10 cellular contexts compared by ENCODE assay signal in the genomic region with DNA sequence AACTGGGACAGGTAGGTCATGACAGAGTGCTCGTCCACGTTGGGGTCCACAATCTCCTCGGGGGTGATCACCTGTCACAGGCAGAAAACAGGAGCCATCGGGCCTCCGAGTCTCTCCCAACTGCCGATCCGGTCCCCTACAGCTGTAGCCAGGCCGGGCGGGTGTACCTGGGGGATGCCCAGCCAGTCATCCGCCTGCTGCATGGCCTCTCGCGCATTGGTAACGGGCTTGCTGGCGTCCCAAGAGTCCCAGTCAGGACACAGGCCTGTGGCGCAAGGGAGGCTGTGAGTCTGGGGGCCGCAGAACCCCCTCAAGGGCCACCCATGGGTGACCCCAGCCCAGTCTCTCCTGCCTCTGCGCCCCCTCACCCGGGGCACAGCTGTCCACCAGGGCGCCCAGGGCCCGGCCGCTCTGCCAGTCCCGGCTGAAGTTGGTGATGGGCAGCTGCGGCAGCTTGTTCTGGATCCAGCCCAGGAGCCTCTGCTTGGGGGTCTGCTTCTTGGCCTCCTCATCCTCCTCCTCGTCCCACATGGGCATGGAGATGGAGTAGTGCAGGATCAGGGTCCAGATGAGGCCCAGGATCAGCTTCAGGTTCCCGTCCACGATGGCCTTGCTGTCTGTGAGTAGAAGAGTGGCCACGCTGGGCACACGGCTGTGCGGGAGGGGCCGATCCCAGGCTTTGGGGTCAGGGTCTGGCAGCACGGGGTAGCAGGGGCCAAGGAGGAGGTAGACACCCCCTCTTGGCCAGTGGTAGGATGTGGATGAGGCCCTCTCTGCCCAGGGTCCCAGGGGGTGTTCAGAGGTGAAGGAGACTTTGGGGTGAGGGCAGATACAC. TPM values are rescaled to one million over a fixed set of nuclear protein-coding genes. Genes with fewer than 3 reads are reported as not detected.
DNase-seq lines count a peak whose midpoint lies in the region; ATAC-seq and TF ChIP-seq lines count a peak whose summit lies in the region.
"Had no signal": no experiment of that assay in that cellular context is flagged by ENCODE, and none has a peak within 500 bp of the region (broad histone marks: within the 10 kb centered on the region; RNA-seq: fewer than 3 reads in every experiment).

No MANE protein-coding gene starts in this region.

- no peaks in the 10 kb centered on the region for H3K9me3 Mint-ChIP-seq in central memory CD8-positive, alpha-beta T cell
- no peaks in the 10 kb centered on the region for H3K9me3 Mint-ChIP-seq in naive thymus-derived CD4-positive, alpha-beta T cell

- H3K9me3 ChIP-seq in left ventricle myocardium inferior (replicated peaks): no peaks in the 10 kb centered on the region
- H3K9me3 ChIP-seq in naive thymus-derived CD4-positive, alpha-beta T cell (ENCODE audit: control insufficient read depth in 2 of 3, low read length in 3 of 3): no peaks in the 10 kb centered on the region
- no peaks in the 10 kb centered on the region for H3K9me3 ChIP-seq in vagina

- peak overlapping the region; percentile 88 for H3K4me3 Mint-ChIP-seq in central memory CD8-positive, alpha-beta T cell
- H3K4me3 Mint-ChIP-seq in naive thymus-derived CD4-positive, alpha-beta T cell: peak overlapping the region; percentile 77 to 98 (median 86)

- DNase-seq in left ventricle myocardium inferior (no peak), Right ventricle myocardium inferior (ENCODE audit: missing footprints) (no peak), vagina (ENCODE audit: extremely low spot score in 2 of 2) (no peak), NCI-H2107 (lab: John Stamatoyannopoulos, UW) (no peak), posterior vena cava (ENCODE audit: low spot score) (no peak), hippocampal formation (lab: John Stamatoyannopoulos, UW) (no peak)
- DNase-seq in central memory CD8-positive, alpha-beta T cell (ENCODE audit: low spot score in 2 of 2): no peak
- DNase-seq in naive thymus-derived CD4-positive, alpha-beta T cell: no peak
- DNase-seq: DMS79 treated with DMSO at 0.1 percent for 48 hours, MM.1S had no signal

- peaks cover 64% of the 10 kb centered on the region for H3K4me1 ChIP-seq in left ventricle myocardium inferior
- peaks cover 22 to 24% of the 10 kb centered on the region in 2 donors for H3K4me1 ChIP-seq in naive thymus-derived CD4-positive, alpha-beta T cell (ENCODE audit: control insufficient read depth in 2 of 2, insufficient read depth in 2 of 2, low read length in 2 of 2)
- H3K4me1 ChIP-seq in vagina: peaks cover 45% of the 10 kb centered on the region

- TF ChIP-seq CTCF in left ventricle myocardium inferior (IDR thresholded peaks at IDR 0.05; ENCODE audit: borderline replicate concordance) (no peak), vagina (IDR thresholded peaks at IDR 0.05) (no peak)

- CTCF ChIA-PET in naive thymus-derived CD4-positive, alpha-beta T cell (lab: Charles Lee): interaction anchor here (1.2 kb wide), 1 partner anchor 19 kb away, joined by 3 read pairs; no protein-coding TSS in a partner anchor

- intact Hi-C loops in left ventricle myocardium inferior (cut with micrococcal nuclease) (no loop called here), Right ventricle myocardium inferior (cut with DNase I) (no loop called here), vagina (cut with DNase I) (no loop called here), posterior vena cava (cut with DNase I) (no loop called here)
- intact Hi-C loops in naive thymus-derived CD4-positive, alpha-beta T cell (cut with micrococcal nuclease): loop anchor here in 1 of 2 donors (2.0 kb wide), 1 partner anchor 41 kb away; no protein-coding TSS in a partner anchor

- H3K27ac Mint-ChIP-seq in central memory CD8-positive, alpha-beta T cell (ENCODE audit: low read depth): peak overlapping the region; percentile 98
- H3K27ac Mint-ChIP-seq in naive thymus-derived CD4-positive, alpha-beta T cell: peak overlapping the region in 8 of 9 donors; percentile 21 to 89 (median 84)

- no peak for TF ChIP-seq POLR2A in vagina (IDR thresholded peaks at IDR 0.05)

- no peaks in the 10 kb centered on the region for H3K27me3 Mint-ChIP-seq in central memory CD8-positive, alpha-beta T cell
- H3K27me3 Mint-ChIP-seq in naive thymus-derived CD4-positive, alpha-beta T cell: no peaks in the 10 kb centered on the region

- H3K36me3 Mint-ChIP-seq in central memory CD8-positive, alpha-beta T cell (ENCODE audit: insufficient read depth): peaks cover 75% of the 10 kb centered on the region
- H3K36me3 Mint-ChIP-seq in naive thymus-derived CD4-positive, alpha-beta T cell: peaks cover 0 to 23% (median 0%) of the 10 kb centered on the region in 5 donors

- H3K4me1 Mint-ChIP-seq in central memory CD8-positive, alpha-beta T cell: peaks cover 12% of the 10 kb centered on the region
- peaks cover 0 to 16% (median 12%) of the 10 kb centered on the region in 7 donors for H3K4me1 Mint-ChIP-seq in naive thymus-derived CD4-positive, alpha-beta T cell

- ATAC-seq in Right ventricle myocardium inferior: no peak
- no peak for ATAC-seq in central memory CD8-positive, alpha-beta T cell (replicated peaks; ENCODE audit: extremely low read depth, poor library complexity, severe bottlenecking)
- ATAC-seq in naive thymus-derived CD4-positive, alpha-beta T cell: no peak

- H3K27me3 ChIP-seq in left ventricle myocardium inferior (ENCODE audit: low read depth): no peaks in the 10 kb centered on the region
- no peaks in the 10 kb centered on the region for H3K27me3 ChIP-seq in naive thymus-derived CD4-positive, alpha-beta T cell (ENCODE audit: control insufficient read depth in 2 of 2, insufficient read depth in 2 of 2, low read length in 2 of 2)
- H3K27me3 ChIP-seq in vagina: no peaks in the 10 kb centered on the region

- POLR2A ChIA-PET in naive thymus-derived CD4-positive, alpha-beta T cell (lab: Charles Lee): interaction anchor here (1.7 to 4.2 kb wide), 4 partner anchors 10 to 41 kb away, joined by 4 to 45 read pairs (median 15); no protein-coding TSS in a partner anchor

- peak overlapping the region; percentile 87 for H3K4me3 ChIP-seq in left ventricle myocardium inferior
- H3K4me3 ChIP-seq in naive thymus-derived CD4-positive, alpha-beta T cell (ENCODE audit: low read length): peak overlapping the region; percentile 66
- H3K4me3 ChIP-seq in vagina: peak overlapping the region in 1 of 2 donors; percentile 75

- peaks cover 52% of the 10 kb centered on the region for H3K36me3 ChIP-seq in left ventricle myocardium inferior
- H3K36me3 ChIP-seq in naive thymus-derived CD4-positive, alpha-beta T cell (ENCODE audit: control insufficient read depth in 2 of 3, insufficient read depth in 3 of 3, low read length in 3 of 3): peaks cover 16 to 52% (median 22%) of the 10 kb centered on the region in 3 experiments
- peaks cover 0 to 47% of the 10 kb centered on the region in 2 donors for H3K36me3 ChIP-seq in vagina

- H3K27ac ChIP-seq in left ventricle myocardium inferior (replicated peaks): peak overlapping the region; percentile 95
- H3K27ac ChIP-seq in naive thymus-derived CD4-positive, alpha-beta T cell (ENCODE audit: low read depth, low read length): peak overlapping the region; percentile 91
- peak overlapping the region; percentile 88 for H3K27ac ChIP-seq in vagina

RNA-seq across cellular contexts. Expression of a gene that starts 6.7 kb away (rescaled TPM):
- total RNA-seq in left ventricle myocardium inferior (225 TPM), Right ventricle myocardium inferior (253 TPM), vagina (1,247 TPM), posterior vena cava (1,000 to 10,000 TPM; 5,571 to 6,731 TPM)
- total RNA-seq in naive thymus-derived CD4-positive, alpha-beta T cell: 1,000 to 10,000 TPM in 2 of 5 experiments, 100 to 1,000 TPM in 3; 440 to 1,423 (median 604) TPM
- 100 to 1,000 TPM in 1 of 2 donors, 10 to 100 TPM in 1; 96.0 to 333 TPM for polyA plus RNA-seq in naive thymus-derived CD4-positive, alpha-beta T cell

RNA-seq across cellular contexts. Expression of a gene that starts 11.4 kb away (rescaled TPM):
- total RNA-seq in left ventricle myocardium inferior (55.6 TPM), Right ventricle myocardium inferior (51.1 TPM), vagina (59.2 TPM), posterior vena cava (10 to 100 TPM; 61.8 to 67.2 TPM)
- total RNA-seq in naive thymus-derived CD4-positive, alpha-beta T cell: 100 to 1,000 TPM in 2 of 5 experiments, 10 to 100 TPM in 3; 53.5 to 141 (median 89.9) TPM
- 10 to 100 TPM; 31.5 to 34.6 TPM for polyA plus RNA-seq in naive thymus-derived CD4-positive, alpha-beta T cell

RNA-seq across cellular contexts. Expression of a gene that starts 30.5 kb away (rescaled TPM):
- total RNA-seq in left ventricle myocardium inferior: 1,850 TPM
- 2,181 TPM for total RNA-seq in Right ventricle myocardium inferior
- total RNA-seq in naive thymus-derived CD4-positive, alpha-beta T cell: 1,000 to 10,000 TPM; 2,926 to 5,130 (median 5,063) TPM
- 1,000 to 10,000 TPM; 6,302 to 7,439 TPM for polyA plus RNA-seq in naive thymus-derived CD4-positive, alpha-beta T cell
- 3,948 TPM for total RNA-seq in vagina
- 1,000 to 10,000 TPM; 2,294 to 2,387 TPM for total RNA-seq in posterior vena cava

RNA-seq across cellular contexts. Expression of a gene that starts 41.4 kb away (rescaled TPM):
- total RNA-seq in left ventricle myocardium inferior: 56.3 TPM
- total RNA-seq in Right ventricle myocardium inferior: 52.3 TPM
- total RNA-seq in naive thymus-derived CD4-positive, alpha-beta T cell: 10 to 100 TPM; 18.4 to 31.1 (median 21.7) TPM
- 10 to 100 TPM; 11.1 to 19.6 TPM for polyA plus RNA-seq in naive thymus-derived CD4-positive, alpha-beta T cell
- 52.1 TPM for total RNA-seq in vagina
- 10 to 100 TPM; 15.9 to 20.0 TPM for total RNA-seq in posterior vena cava

RNA-seq across cellular contexts. Expression of a gene that starts 43.6 kb away (rescaled TPM):
- total RNA-seq in left ventricle myocardium inferior (39.8 TPM), Right ventricle myocardium inferior (36.1 TPM), vagina (59.2 TPM), posterior vena cava (10 to 100 TPM; 25.3 to 28.1 TPM)
- 100 to 1,000 TPM in 3 of 5 experiments, 10 to 100 TPM in 2; 90.9 to 130 (median 108) TPM for total RNA-seq in naive thymus-derived CD4-positive, alpha-beta T cell
- 10 to 100 TPM; 40.4 to 46.4 TPM for polyA plus RNA-seq in naive thymus-derived CD4-positive, alpha-beta T cell
